In the genomic region with DNA sequence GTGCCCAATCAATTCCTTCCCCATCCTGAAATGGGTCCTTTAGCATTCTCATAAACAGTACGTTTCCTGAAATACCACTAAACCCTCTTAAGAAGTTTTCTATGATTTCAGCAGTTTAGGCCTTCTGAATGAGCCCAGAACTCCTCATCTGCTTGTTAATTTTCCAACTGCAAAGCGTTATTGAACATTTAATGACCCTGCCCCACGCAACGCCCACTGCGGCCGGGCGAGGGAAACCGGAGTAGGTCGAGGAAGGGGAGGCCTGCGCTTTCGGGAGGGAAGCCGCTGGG, we compare ENCODE assay signal across 8 cellular contexts. TPM values are rescaled to one million over a fixed set of nuclear protein-coding genes. Genes with fewer than 3 reads are reported as not detected.
DNase-seq lines count a peak whose midpoint lies in the region; ATAC-seq and TF ChIP-seq lines count a peak whose summit lies in the region.

No MANE protein-coding gene starts in this region.

- H3K36me3 ChIP-seq in GM06990 (ENCODE audit: control insufficient read depth, insufficient read depth, low read length) (no peaks in the 10 kb centered on the region), SK-N-MC (ENCODE audit: insufficient read depth, low read length) (no peaks in the 10 kb centered on the region), prostate gland (no peaks in the 10 kb centered on the region)

- TF ChIP-seq CTCF in GM06990 (IDR thresholded peaks at IDR 0.05; ENCODE audit: insufficient read depth, low read length, poor library complexity, severe bottlenecking) (no peak), fibroblast of mammary gland (conservative IDR thresholded peaks at IDR 0.05; ENCODE audit: control insufficient read depth, insufficient read depth, low read depth, low read length) (no peak), prostate gland (IDR thresholded peaks at IDR 0.05) (no peak)

- no peaks in the 10 kb centered on the region for H3K9me3 ChIP-seq in SK-N-MC (ENCODE audit: low read depth, low read length)
- no peaks in the 10 kb centered on the region for H3K9me3 ChIP-seq in prostate gland

- ATAC-seq in GM19397 (IDR thresholded peaks at IDR 0.05; ENCODE audit: unreplicated experiment) (no peak), GM21786 (IDR thresholded peaks at IDR 0.05; ENCODE audit: unreplicated experiment) (no peak)

- H3K4me3 ChIP-seq in GM06990 (replicated peaks; ENCODE audit: low read depth, low read length) (peak overlapping the region; percentile 74), SK-N-MC (peak overlapping the region; percentile 100), fibroblast of mammary gland (ENCODE audit: control insufficient read depth, low read depth, low read length) (peak overlapping the region; percentile 93), prostate gland (peak overlapping the region; percentile 98 to 100)

- 3% methylated on average over 12 of the region's 12 CpGs for WGBS in prostate gland

- H3K27ac ChIP-seq in SK-N-MC (no peak overlapping the region), prostate gland (peak overlapping the region; percentile 96 to 98)

- H3K9ac ChIP-seq in SK-N-MC (ENCODE audit: insufficient read length), result peak overlapping the region; percentile 52

- no peak for TF ChIP-seq POLR2A in prostate gland (IDR thresholded peaks at IDR 0.05)

- DNase-seq in GM06990 (ENCODE audit: extremely low read depth, insufficient read length) (no peak), SK-N-MC (ENCODE audit: low read depth, low spot score) (no peak), fibroblast of mammary gland (ENCODE audit: low read depth) (no peak), prostate gland (ENCODE audit: low spot score) (no peak), GOT3 (lab: John Stamatoyannopoulos, UW) (no peak), T1000 (lab: John Stamatoyannopoulos, UW) (no peak)

- intact Hi-C loops in prostate gland (cut with DNase I), result loop anchor here (5.0 to 10.0 kb wide), 2 partner anchors 98 to 134 kb away; a partner anchor contains a TSS

- H3K27me3 ChIP-seq in GM06990 (replicated peaks; ENCODE audit: control insufficient read depth, insufficient read depth, low read length) (no peaks in the 10 kb centered on the region), prostate gland (replicated peaks; ENCODE audit: insufficient read depth) (no peaks in the 10 kb centered on the region)

- no peaks in the 10 kb centered on the region for H3K4me1 ChIP-seq in prostate gland (replicated peaks)

RNA-seq across cellular contexts. Expression of gene UBN2, which starts 0.6 kb away (rescaled TPM):
- total RNA-seq in prostate gland, result 10 to 100 TPM; 13.9 to 25.2 TPM
